ENCODE assay signal across 9 cellular contexts in genomic region chr3:187012609-187013051, GRCh38.
DNase-seq lines count a peak whose midpoint lies in the region; ATAC-seq and TF ChIP-seq lines count a peak whose summit lies in the region.
"Had no signal": no experiment of that assay in that cellular context is flagged by ENCODE, and none has a peak within 500 bp of the region (broad histone marks: within the 10 kb centered on the region; RNA-seq: fewer than 3 reads in every experiment).

No MANE protein-coding gene starts in this region.

- no peak overlapping the region for H2AFZ ChIP-seq in GM23338

- POLR2A ChIA-PET in activated CD4-positive, alpha-beta T cell treated with anti-CD3 and anti-CD28 coated beads, Interleukin-2, amount 10 ng/mL, durations not matched to agents 7 days and 5 days (lab: Charles Lee) = no interaction called here

- H3K4me3 ChIP-seq in GM23338 = no peak overlapping the region

- DNase-seq in GM23338 (ENCODE audit: low spot score) (no peak), glomerular endothelial cell (ENCODE audit: extremely low read depth, low read depth, low spot score) (peak; percentile 23), DMS114 treated with DMSO at 0.1 percent for 48 hours (lab: John Stamatoyannopoulos, UW; ENCODE audit: unreplicated experiment) (no peak), KBM-7 (no peak), GM19240 (ENCODE audit: insufficient read length, low spot score) (no peak)
- DNase-seq in activated CD4-positive, alpha-beta T cell treated with anti-CD3 and anti-CD28 coated beads, Interleukin-2, amount 10 ng/mL, durations not matched to agents 7 days and 5 days = peak; percentile 72
- peak; percentile 56 for DNase-seq in stimulated activated CD4-positive, alpha-beta T cell treated with anti-CD3 and anti-CD28 coated beads, Interleukin-4, amount 100 ng/mL, for 24 hours

- no peaks in the 10 kb centered on the region for H3K27me3 ChIP-seq in GM23338 (ENCODE audit: insufficient read depth)

- H3K9me3 Mint-ChIP-seq in GM23338 = no peaks in the 10 kb centered on the region
- H3K9me3 Mint-ChIP-seq in activated CD4-positive, alpha-beta T cell treated with anti-CD3 and anti-CD28 coated beads, Interleukin-2, amount 10 ng/mL, durations not matched to agents 7 days and 5 days = peaks cover 2% of the 10 kb centered on the region

- in situ Hi-C loops in KBM-7 (cut with MboI; ENCODE audit: low pct_unique_long_range_greater_than_20kb, low sequenced_read_pairs) = no loop called here

- no peaks in the 10 kb centered on the region; the same call in 1 of the 2 replicates for H3K4me1 ChIP-seq in GM23338 (ENCODE audit: insufficient read depth)

- peak overlapping the region; percentile 50; the same call in 1 of the 2 replicates for H3K27ac Mint-ChIP-seq in GM23338
- peak overlapping the region; percentile 92 for H3K27ac Mint-ChIP-seq in activated CD4-positive, alpha-beta T cell treated with anti-CD3 and anti-CD28 coated beads, Interleukin-2, amount 10 ng/mL, durations not matched to agents 7 days and 5 days

- peaks cover 4% of the 10 kb centered on the region for H3K27me3 Mint-ChIP-seq in GM23338 (ENCODE audit: insufficient read depth, low read depth, poor library complexity)
- no peaks in the 10 kb centered on the region for H3K27me3 Mint-ChIP-seq in activated CD4-positive, alpha-beta T cell treated with anti-CD3 and anti-CD28 coated beads, Interleukin-2, amount 10 ng/mL, durations not matched to agents 7 days and 5 days

- peaks cover 13% of the 10 kb centered on the region for H3K79me2 ChIP-seq in GM23338 (replicated peaks; ENCODE audit: insufficient read depth)

- H3K4me1 Mint-ChIP-seq in GM23338 = peaks cover 5% of the 10 kb centered on the region
- H3K4me1 Mint-ChIP-seq in activated CD4-positive, alpha-beta T cell treated with anti-CD3 and anti-CD28 coated beads, Interleukin-2, amount 10 ng/mL, durations not matched to agents 7 days and 5 days = peaks cover 60% of the 10 kb centered on the region

- ATAC-seq in GM23338 = peak; percentile 55
- ATAC-seq in HG03039 (IDR thresholded peaks at IDR 0.05; ENCODE audit: unreplicated experiment) = no peak

- H3F3A ChIP-seq in GM23338 (replicated peaks; ENCODE audit: low read depth) = no peaks in the 10 kb centered on the region

- H3K36me3 ChIP-seq in GM23338 (ENCODE audit: insufficient read depth) = no peaks in the 10 kb centered on the region

- no peak for TF ChIP-seq CTCF in GM23338 (conservative IDR thresholded peaks at IDR 0.05; ENCODE audit: low read depth in 2 of 2)

- H3K27ac ChIP-seq in GM23338 (ENCODE audit: low read depth) = peak overlapping the region; percentile 63; the same call in 1 of the 2 replicates
- H3K27ac ChIP-seq: epithelial cell of prostate had no signal

- no peaks in the 10 kb centered on the region for H3K9me2 ChIP-seq in GM23338 (ENCODE audit: insufficient read depth)

- CTCF ChIA-PET in activated CD4-positive, alpha-beta T cell treated with anti-CD3 and anti-CD28 coated beads, Interleukin-2, amount 10 ng/mL, durations not matched to agents 7 days and 5 days (lab: Charles Lee) = interaction anchor here (0.6 to 1.5 kb wide), 3 partner anchors 13 to 1127 kb away, joined by 3 to 5 read pairs (median 5); no protein-coding TSS in a partner anchor

- no peaks in the 10 kb centered on the region; the same call in 1 of the 2 replicates for H4K20me1 ChIP-seq in GM23338 (replicated peaks; ENCODE audit: insufficient read depth)

- H3K4me2 ChIP-seq in GM23338 = no peak overlapping the region

- H3K36me3 Mint-ChIP-seq in GM23338 (ENCODE audit: low read depth) = peaks cover 22% of the 10 kb centered on the region
- peaks cover 55% of the 10 kb centered on the region for H3K36me3 Mint-ChIP-seq in activated CD4-positive, alpha-beta T cell treated with anti-CD3 and anti-CD28 coated beads, Interleukin-2, amount 10 ng/mL, durations not matched to agents 7 days and 5 days (ENCODE audit: low read depth)

- no peak overlapping the region for H3K4me3 Mint-ChIP-seq in GM23338
- peak overlapping the region; percentile 52 for H3K4me3 Mint-ChIP-seq in activated CD4-positive, alpha-beta T cell treated with anti-CD3 and anti-CD28 coated beads, Interleukin-2, amount 10 ng/mL, durations not matched to agents 7 days and 5 days

TF ChIP-seq in GM23338, 12 proteins besides CTCF, POLR2A, EP300 and RAD21:
- no peak for TF ChIP-seq NANOG (IDR thresholded peaks at IDR 0.05; ENCODE audit: borderline replicate concordance)
- no peak for TF ChIP-seq POLR2AphosphoS5 (IDR thresholded peaks at IDR 0.05; ENCODE audit: low read depth)

Comparison
In these comparisons a context has a peak if more than half of its experiments do, and no peak if none do; other contexts are left out.
1. DNase-seq: peak in activated CD4-positive, alpha-beta T cell treated with anti-CD3 and anti-CD28 coated beads, Interleukin-2, amount 10 ng/mL, durations not matched to agents 7 days and 5 days (single experiment), glomerular endothelial cell (single experiment) and stimulated activated CD4-positive, alpha-beta T cell treated with anti-CD3 and anti-CD28 coated beads, Interleukin-4, amount 100 ng/mL, for 24 hours (single experiment); none in GM23338 (single experiment), DMS114 treated with DMSO at 0.1 percent for 48 hours (single experiment), KBM-7 (single experiment) and GM19240 (single experiment).